Comparison of ENCODE assay signal across 1 cellular context in the genomic region with DNA sequence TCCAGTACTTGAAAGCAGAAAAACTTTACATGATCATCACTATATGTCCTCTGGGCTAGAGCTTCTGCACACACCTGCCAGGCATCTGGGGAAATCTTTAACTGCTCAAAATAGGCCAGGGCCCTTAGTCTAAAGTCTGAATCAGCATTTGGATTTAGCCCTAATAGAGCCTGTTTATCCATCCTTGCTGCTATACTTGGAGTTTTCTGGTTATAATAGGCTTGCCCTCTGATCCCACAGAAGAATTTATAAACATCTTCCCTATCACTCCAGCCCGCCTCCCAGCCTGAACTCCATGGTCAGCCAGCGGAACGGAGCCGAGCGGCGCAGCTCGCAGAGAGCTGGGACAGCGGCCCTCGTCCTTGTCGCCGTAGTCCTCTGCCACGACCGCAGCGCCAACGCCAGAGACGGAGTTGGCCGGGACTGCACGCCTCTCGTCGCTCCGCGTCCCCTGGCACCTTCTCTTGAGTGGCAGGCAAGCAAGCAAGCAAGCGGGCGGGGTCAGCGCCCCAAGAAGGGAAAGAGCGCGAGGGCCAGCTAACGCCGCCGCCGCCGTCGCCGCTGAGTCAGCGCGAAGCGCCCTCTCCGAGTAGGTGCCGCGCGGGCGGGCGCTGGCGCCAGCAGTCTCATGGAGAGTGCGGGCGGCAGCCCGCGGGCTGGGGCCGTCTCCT.
A peak's percentile ranks its signal among the peaks of the same experiment; 100 is the strongest.
TF ChIP-seq lines count a peak whose summit lies in the region.

No MANE protein-coding gene starts in this region.

TF ChIP-seq in HepG2, 621 proteins besides CTCF, POLR2A, EP300 and RAD21 (continued from another document and continues in another):
- TF ChIP-seq, protein P1, sequence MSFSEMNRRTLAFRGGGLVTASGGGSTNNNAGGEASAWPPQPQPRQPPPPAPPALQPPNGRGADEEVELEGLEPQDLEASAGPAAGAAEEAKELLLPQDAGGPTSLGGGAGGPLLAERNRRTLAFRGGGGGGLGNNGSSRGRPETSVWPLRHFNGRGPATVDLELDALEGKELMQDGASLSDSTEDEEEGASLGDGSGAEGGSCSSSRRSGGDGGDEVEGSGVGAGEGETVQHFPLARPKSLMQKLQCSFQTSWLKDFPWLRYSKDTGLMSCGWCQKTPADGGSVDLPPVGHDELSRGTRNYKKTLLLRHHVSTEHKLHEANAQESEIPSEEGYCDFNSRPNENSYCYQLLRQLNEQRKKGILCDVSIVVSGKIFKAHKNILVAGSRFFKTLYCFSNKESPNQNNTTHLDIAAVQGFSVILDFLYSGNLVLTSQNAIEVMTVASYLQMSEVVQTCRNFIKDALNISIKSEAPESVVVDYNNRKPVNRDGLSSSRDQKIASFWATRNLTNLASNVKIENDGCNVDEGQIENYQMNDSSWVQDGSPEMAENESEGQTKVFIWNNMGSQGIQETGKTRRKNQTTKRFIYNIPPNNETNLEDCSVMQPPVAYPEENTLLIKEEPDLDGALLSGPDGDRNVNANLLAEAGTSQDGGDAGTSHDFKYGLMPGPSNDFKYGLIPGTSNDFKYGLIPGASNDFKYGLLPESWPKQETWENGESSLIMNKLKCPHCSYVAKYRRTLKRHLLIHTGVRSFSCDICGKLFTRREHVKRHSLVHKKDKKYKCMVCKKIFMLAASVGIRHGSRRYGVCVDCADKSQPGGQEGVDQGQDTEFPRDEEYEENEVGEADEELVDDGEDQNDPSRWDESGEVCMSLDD (CRISPR knock-in tag; IDR thresholded peaks at IDR 0.05; ENCODE audit: borderline replicate concordance) = no peak
- TF ChIP-seq ATM (IDR thresholded peaks at IDR 0.05; ENCODE audit: borderline replicate concordance) (no peak), ZMYM2 (CRISPR knock-in tag; IDR thresholded peaks at IDR 0.05) (0 out of 2 replicates have a peak, but pooled peaks have one; percentile 33), SNAI1 (CRISPR knock-in tag; IDR thresholded peaks at IDR 0.05; ENCODE audit: borderline replicate concordance) (no peak), RNF219 (CRISPR knock-in tag; IDR thresholded peaks at IDR 0.05) (no peak), RBM39 (IDR thresholded peaks at IDR 0.05; ENCODE audit: low read depth, low read length, poor library complexity, severe bottlenecking) (peak; percentile 94), ZFP37 (CRISPR knock-in tag; IDR thresholded peaks at IDR 0.05; ENCODE audit: borderline replicate concordance) (no peak), FOXO1 (CRISPR knock-in tag; IDR thresholded peaks at IDR 0.05) (peak; percentile 69), ZNF883 (CRISPR knock-in tag; IDR thresholded peaks at IDR 0.05; ENCODE audit: not compliant biosample characterization) (peak; percentile 91), ZNF280D (CRISPR knock-in tag; IDR thresholded peaks at IDR 0.05) (peak; percentile 85; the same call in 1 of the 2 replicates), TBX2 (CRISPR knock-in tag; IDR thresholded peaks at IDR 0.05; ENCODE audit: borderline replicate concordance) (peak; percentile 88), POLR2AphosphoS2 (IDR thresholded peaks at IDR 0.05; ENCODE audit: low read depth, low read length) (no peak), MEIS2 (CRISPR knock-in tag; IDR thresholded peaks at IDR 0.05) (peak; percentile 45; the same call in 1 of the 2 replicates), ZNF232 (CRISPR knock-in tag; IDR thresholded peaks at IDR 0.05; ENCODE audit: borderline replicate concordance) (no peak; the same call in 1 of the 2 replicates), ZSCAN22 (CRISPR knock-in tag; IDR thresholded peaks at IDR 0.05) (no peak), ZNF740 (CRISPR knock-in tag; IDR thresholded peaks at IDR 0.05) (no peak), HOXA7 (CRISPR knock-in tag; IDR thresholded peaks at IDR 0.05) (no peak), SMAD1 (CRISPR knock-in tag; IDR thresholded peaks at IDR 0.05; ENCODE audit: borderline replicate concordance, low read depth) (peak; percentile 96; the same call in 1 of the 2 replicates), ADNP (CRISPR knock-in tag; IDR thresholded peaks at IDR 0.05) (no peak), ZNF451 (CRISPR knock-in tag; IDR thresholded peaks at IDR 0.05) (peak; percentile 92), DR1 (CRISPR knock-in tag; IDR thresholded peaks at IDR 0.05) (no peak), TGIF2 (CRISPR knock-in tag; IDR thresholded peaks at IDR 0.05) (no peak), NCOA1 (CRISPR knock-in tag; IDR thresholded peaks at IDR 0.05) (peak; percentile 29; the same call in 1 of the 2 replicates), RAD51 (IDR thresholded peaks at IDR 0.05; ENCODE audit: borderline replicate concordance) (no peak), KDM4B (CRISPR knock-in tag; IDR thresholded peaks at IDR 0.05) (no peak), ASH2L (IDR thresholded peaks at IDR 0.05; ENCODE audit: insufficient read length, low read depth, low read length) (no peak), ZFX (CRISPR knock-in tag; IDR thresholded peaks at IDR 0.05; ENCODE audit: low read depth) (peak; percentile 87), PTBP1 (IDR thresholded peaks at IDR 0.05; ENCODE audit: low read depth, low read length, poor library complexity, severe bottlenecking) (no peak), SP1 (IDR thresholded peaks at IDR 0.05) (no peak), SP1 (CRISPR knock-in tag; IDR thresholded peaks at IDR 0.05) (0 out of 2 replicates have a peak, but pooled peaks have one; percentile 34), NCOA2 (CRISPR knock-in tag; IDR thresholded peaks at IDR 0.05) (0 out of 2 replicates have a peak, but pooled peaks have one; percentile 15), NFIB (CRISPR knock-in tag; IDR thresholded peaks at IDR 0.05; ENCODE audit: borderline replicate concordance) (no peak), ZNF841 (CRISPR knock-in tag; IDR thresholded peaks at IDR 0.05; ENCODE audit: borderline replicate concordance) (0 out of 2 replicates have a peak, but pooled peaks have one; percentile 31), WIZ (CRISPR knock-in tag; IDR thresholded peaks at IDR 0.05) (peak; percentile 94), ZHX1 (CRISPR knock-in tag; IDR thresholded peaks at IDR 0.05; ENCODE audit: low read depth) (no peak; the same call in 1 of the 2 replicates), ZNF275 (CRISPR knock-in tag; IDR thresholded peaks at IDR 0.05; ENCODE audit: borderline replicate concordance) (no peak), ZFYVE20 (CRISPR knock-in tag; IDR thresholded peaks at IDR 0.05; ENCODE audit: borderline replicate concordance, low read depth) (no peak), ZFP36L2 (CRISPR knock-in tag; IDR thresholded peaks at IDR 0.05) (no peak), TP53 (CRISPR knock-in tag; conservative IDR thresholded peaks at IDR 0.05) (no peak)
- TF ChIP-seq, protein P2, sequence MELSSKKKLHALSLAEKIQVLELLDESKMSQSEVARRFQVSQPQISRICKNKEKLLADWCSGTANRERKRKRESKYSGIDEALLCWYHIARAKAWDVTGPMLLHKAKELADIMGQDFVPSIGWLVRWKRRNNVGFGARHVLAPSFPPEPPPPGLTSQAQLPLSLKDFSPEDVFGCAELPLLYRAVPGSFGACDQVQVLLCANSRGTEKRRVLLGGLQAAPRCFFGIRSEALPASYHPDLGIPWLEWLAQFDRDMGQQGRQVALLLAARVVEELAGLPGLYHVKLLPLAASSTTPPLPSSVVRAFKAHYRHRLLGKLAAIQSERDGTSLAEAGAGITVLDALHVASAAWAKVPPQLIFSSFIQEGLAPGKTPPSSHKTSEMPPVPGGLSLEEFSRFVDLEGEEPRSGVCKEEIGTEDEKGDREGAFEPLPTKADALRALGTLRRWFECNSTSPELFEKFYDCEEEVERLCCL (CRISPR knock-in tag; IDR thresholded peaks at IDR 0.05; ENCODE audit: borderline replicate concordance) = no peak
